Comparison of ENCODE assay signal across 11 cellular contexts in the genomic region with DNA sequence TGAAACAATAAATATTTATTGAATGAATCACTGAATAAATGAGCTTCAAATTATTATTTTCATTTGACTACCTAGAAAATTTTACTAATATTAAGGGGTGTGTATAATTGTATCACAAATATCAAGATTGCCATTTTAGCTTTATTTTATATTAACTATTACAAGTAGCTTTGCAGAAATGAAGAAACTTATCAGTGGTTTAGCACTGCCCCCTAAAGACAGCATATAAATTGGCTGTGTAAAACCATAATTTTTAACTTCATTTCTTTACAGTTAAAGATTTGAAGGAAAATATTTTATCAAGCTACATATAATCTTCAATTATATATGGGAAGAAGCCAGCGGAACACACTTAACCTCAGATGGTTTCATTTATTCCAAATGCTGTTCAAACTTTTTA. TPM values are rescaled to one million over a fixed set of nuclear protein-coding genes. Genes with fewer than 3 reads are reported as not detected.
DNase-seq lines count a peak whose midpoint lies in the region; ATAC-seq, FAIRE-seq and TF ChIP-seq lines count a peak whose summit lies in the region.
"Had no signal": no experiment of that assay in that cellular context is flagged by ENCODE, and none has a peak within 500 bp of the region (broad histone marks: within the 10 kb centered on the region; RNA-seq: fewer than 3 reads in every experiment).

No MANE protein-coding gene starts in this region.

- no peak overlapping the region for H3K4me3 Mint-ChIP-seq in natural killer cell
- H3K4me3 Mint-ChIP-seq: IgD-negative memory B cell had no signal

- H3K4me1 Mint-ChIP-seq in natural killer cell = no peaks in the 10 kb centered on the region
- H3K4me1 Mint-ChIP-seq: IgD-negative memory B cell had no signal

- no peak overlapping the region for H3K27ac Mint-ChIP-seq in natural killer cell
- H3K27ac Mint-ChIP-seq: IgD-negative memory B cell had no signal

- FAIRE-seq in TTC549 (lab: Jason Lieb, UNC) = peak; percentile 37
- FAIRE-seq: GM19239 had no signal

- DNase-seq in DMS53 treated with DMSO at 0.1 percent for 48 hours (lab: John Stamatoyannopoulos, UW; ENCODE audit: unreplicated experiment) (peak; percentile 61), LHCN-M2 (ENCODE audit: low read depth) (peak; percentile 4), kidney tubule cell (ENCODE audit: low spot score) (peak; percentile 15), anterior cingulate cortex (lab: John Stamatoyannopoulos, UW) (no peak), natural killer cell (no peak)

- H3K27me3 Mint-ChIP-seq in natural killer cell (ENCODE audit: low read depth in 2 of 2) = no peaks in the 10 kb centered on the region
- H3K27me3 Mint-ChIP-seq: IgD-negative memory B cell had no signal

- TF ChIP-seq CTCF in natural killer cell (IDR thresholded peaks at IDR 0.05) = no peak

- no peaks in the 10 kb centered on the region for H3K36me3 Mint-ChIP-seq in natural killer cell
- H3K36me3 Mint-ChIP-seq: IgD-negative memory B cell had no signal

- peaks cover 0 to 10% of the 10 kb centered on the region in 2 donors for H3K9me3 Mint-ChIP-seq in natural killer cell

- ATAC-seq in GM21423 (IDR thresholded peaks at IDR 0.05; ENCODE audit: unreplicated experiment) (no peak), natural killer cell (no peak), HG03045 (IDR thresholded peaks at IDR 0.05; ENCODE audit: unreplicated experiment) (no peak)

- intact Hi-C loops in natural killer cell (cut with micrococcal nuclease) = no loop called here

RNA-seq across cellular contexts. Expression of a gene that starts 11.4 kb away (rescaled TPM):
- total RNA-seq in LHCN-M2 (2014; rRNA removed) (not detected in 2 replicates), natural killer cell (not detected)
- not detected for polyA plus RNA-seq in LHCN-M2 (2012)
- total RNA-seq: dermis microvascular lymphatic vessel endothelial cell had no signal
- polyA plus RNA-seq: IgD-negative memory B cell had no signal

Comparison
In these comparisons a context has a peak if more than half of its experiments do, and no peak if none do; other contexts are left out.
1. DNase-seq: peak in DMS53 treated with DMSO at 0.1 percent for 48 hours (single experiment), LHCN-M2 (single experiment) and kidney tubule cell (single experiment); none in anterior cingulate cortex (0 of 58) and natural killer cell (single experiment).